Comparison of ENCODE assay signal across 30 cellular contexts in the genomic region with DNA sequence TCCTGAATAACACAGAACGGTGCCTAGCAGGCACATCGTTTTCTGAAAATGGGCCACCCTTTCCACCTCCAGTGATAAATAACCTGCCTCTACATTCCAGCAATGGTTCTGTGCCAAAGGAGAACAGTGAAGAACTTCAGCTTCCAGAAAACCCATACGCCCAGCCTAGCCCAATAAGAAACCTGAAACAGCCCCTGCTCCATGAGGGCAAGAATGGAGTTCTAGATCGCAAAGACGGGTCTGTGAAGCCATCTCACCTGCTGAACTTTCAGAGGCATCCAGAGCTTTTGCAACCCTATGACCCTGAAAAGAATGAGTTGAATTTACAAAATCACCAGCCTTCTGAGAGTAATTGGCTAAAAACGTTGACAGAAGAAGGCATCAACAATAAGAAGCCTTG.
"Had no signal": no experiment of that assay in that cellular context is flagged by ENCODE, and none has a peak within 500 bp of the region (broad histone marks: within the 10 kb centered on the region; RNA-seq: fewer than 3 reads in every experiment).

No MANE protein-coding gene starts in this region.

- H2AFZ ChIP-seq: hepatocyte, neural progenitor cell had no signal

- H3K4me2 ChIP-seq: hepatocyte, neural progenitor cell had no signal

- ATAC-seq: heart left ventricle; left cardiac atrium; left ventricle myocardium superior; lower lobe of right lung; natural killer cell; right cardiac atrium; stimulated activated memory B cell treated with anti-CD40 and anti-IgM and Interleukin-4, amounts not matched to agents 10 μg/mL and 1 μg/mL and 100 μg/mL, for 72 hours; stimulated activated naive CD8-positive, alpha-beta T cell treated with anti-CD3 and anti-CD28 coated beads, Interleukin-15, amount 100 ng/mL, for 72 hours; upper lobe of right lung had no signal

- H3K36me3 Mint-ChIP-seq: naive B cell; natural killer cell; neural progenitor cell; stimulated activated memory B cell treated with anti-CD40 and anti-IgM and Interleukin-4, amounts not matched to agents 10 μg/mL and 1 μg/mL and 100 μg/mL, for 72 hours had no signal

- H3K27me3 Mint-ChIP-seq: progenitor cell of endocrine pancreas had no signal

- DNase-seq: heart left ventricle; islet precursor cell; kidney glomerular epithelial cell; left cardiac atrium; left ventricle myocardium superior; lower lobe of right lung; mammary epithelial cell; mesendoderm; naive B cell; natural killer cell; nephron progenitor cell; occipital lobe; retina; sigmoid colon; small intestine; spleen; stimulated activated CD4-positive, alpha-beta T cell treated with anti-CD3 and anti-CD28 coated beads, Interleukin-4, amount 100 ng/mL, for 24 hours; stimulated activated naive CD4-positive, alpha-beta T cell treated with Interleukin-2 at 50 U/mL for 16 hours; stimulated activated naive CD8-positive, alpha-beta T cell treated with anti-CD3 and anti-CD28 coated beads, Interleukin-15, amount 100 ng/mL, for 72 hours; substantia nigra; upper lobe of right lung had no signal

- H3K4me1 Mint-ChIP-seq: natural killer cell; stimulated activated memory B cell treated with anti-CD40 and anti-IgM and Interleukin-4, amounts not matched to agents 10 μg/mL and 1 μg/mL and 100 μg/mL, for 72 hours; stimulated activated naive CD8-positive, alpha-beta T cell treated with anti-CD3 and anti-CD28 coated beads, Interleukin-15, amount 100 ng/mL, for 72 hours had no signal

- H3K9me3 ChIP-seq: heart left ventricle, lower lobe of right lung, neutrophil, sigmoid colon, spleen, tibial nerve, upper lobe of right lung had no signal

- H3K9ac ChIP-seq: neural progenitor cell had no signal

- H3K27ac Mint-ChIP-seq: mesothelial cell of epicardium; natural killer cell; nephron progenitor cell; neural progenitor cell; progenitor cell of endocrine pancreas; stimulated activated memory B cell treated with anti-CD40 and anti-IgM and Interleukin-4, amounts not matched to agents 10 μg/mL and 1 μg/mL and 100 μg/mL, for 72 hours; stimulated activated naive CD8-positive, alpha-beta T cell treated with anti-CD3 and anti-CD28 coated beads, Interleukin-15, amount 100 ng/mL, for 72 hours had no signal

- H3K4me3 Mint-ChIP-seq: mesothelial cell of epicardium; naive B cell; natural killer cell; nephron progenitor cell; neural progenitor cell; stimulated activated memory B cell treated with anti-CD40 and anti-IgM and Interleukin-4, amounts not matched to agents 10 μg/mL and 1 μg/mL and 100 μg/mL, for 72 hours; stimulated activated naive CD8-positive, alpha-beta T cell treated with anti-CD3 and anti-CD28 coated beads, Interleukin-15, amount 100 ng/mL, for 72 hours had no signal

- H3K4me1 ChIP-seq: lower lobe of right lung, sigmoid colon, upper lobe of right lung had no signal

- FAIRE-seq: small intestine, urothelium cell line had no signal

- H3K27ac ChIP-seq: heart left ventricle, hepatocyte, lower lobe of right lung, neural progenitor cell, neutrophil, sigmoid colon, spleen, upper lobe of right lung had no signal

- H3K4me3 ChIP-seq: heart left ventricle, hepatocyte, lower lobe of right lung, neural progenitor cell, sigmoid colon, spleen, tibial nerve, upper lobe of right lung had no signal

- H3K27me3 ChIP-seq: heart left ventricle, hepatocyte, neural progenitor cell, neutrophil, sigmoid colon, tibial nerve, upper lobe of right lung had no signal

- H3K9me3 Mint-ChIP-seq: mesothelial cell of epicardium; naive B cell; natural killer cell; nephron progenitor cell; stimulated activated memory B cell treated with anti-CD40 and anti-IgM and Interleukin-4, amounts not matched to agents 10 μg/mL and 1 μg/mL and 100 μg/mL, for 72 hours; stimulated activated naive CD8-positive, alpha-beta T cell treated with anti-CD3 and anti-CD28 coated beads, Interleukin-15, amount 100 ng/mL, for 72 hours had no signal

- H3K36me3 ChIP-seq: neural progenitor cell, neutrophil, sigmoid colon, spleen, tibial nerve, upper lobe of right lung had no signal
